In genomic region chr15:69537085-69537484, GRCh38 we compare ENCODE assay signal across 23 cellular contexts.
A peak's percentile ranks its signal among the peaks of the same experiment; 100 is the strongest.
DNase-seq lines count a peak whose midpoint lies in the region; ATAC-seq, FAIRE-seq and TF ChIP-seq lines count a peak whose summit lies in the region.
"Had no signal": no experiment of that assay in that cellular context is flagged by ENCODE, and none has a peak within 500 bp of the region (broad histone marks: within the 10 kb centered on the region; RNA-seq: fewer than 3 reads in every experiment).

No MANE protein-coding gene starts in this region.

- no peak overlapping the region for H3K23ac ChIP-seq in H1 (ENCODE audit: insufficient read length)

- H2AK5ac ChIP-seq in H1 (ENCODE audit: low read depth, low read length): no peak overlapping the region

- no peak overlapping the region for H3K18ac ChIP-seq in H1 (ENCODE audit: extremely low read depth, low read length)

- no peak overlapping the region for H2BK12ac ChIP-seq in H1 (ENCODE audit: low read depth, low read length)

- H3K36me3 ChIP-seq in H1 (ENCODE audit: control insufficient read depth in 2 of 4, insufficient read depth in 4 of 4, low read length in 3 of 4): no peaks in the 10 kb centered on the region
- no peaks in the 10 kb centered on the region for H3K36me3 ChIP-seq in pancreas
- H3K36me3 ChIP-seq: BLaER1 treated with 17β-estradiol and CSF1 and Interleukin-3, amounts not matched to agents 10 nM and 100 nM; prostate gland; upper lobe of right lung had no signal

- peak overlapping the region; percentile 96; the same call in 1 of the 2 replicates for H2BK15ac ChIP-seq in H1 (ENCODE audit: low read length)

- H4K8ac ChIP-seq in H1 (ENCODE audit: extremely low read depth, insufficient read depth, low read length): no peak overlapping the region

- H3K9ac ChIP-seq in H1 (replicated peaks in 1 of 4; ENCODE audit: extremely low read depth in 1 of 4, low read depth in 3 of 4, low read length in 3 of 4): no peak overlapping the region
- H3K9ac ChIP-seq: BLaER1 treated with 17β-estradiol and CSF1 and Interleukin-3, amounts not matched to agents 10 nM and 100 nM had no signal

- FAIRE-seq in H1 (lab: Jason Lieb, UNC) (peak; percentile 7), pancreas (lab: Jason Lieb, UNC) (no peak), H54 (lab: Jason Lieb, UNC) (no peak), urothelium cell line (lab: Jason Lieb, UNC) (no peak)
- FAIRE-seq: GM12892, TTC549 had no signal

- TF ChIP-seq POLR2A in H1 (IDR thresholded peaks at IDR 0.05; ENCODE audit: control extremely low read depth in 1 of 2, low read depth in 2 of 2, low read length in 2 of 2) (no peak), H54 (IDR thresholded peaks at IDR 0.05; ENCODE audit: low read depth, low read length) (no peak), lower leg skin (IDR thresholded peaks at IDR 0.05) (no peak)

- peaks cover 2 to 3% (median 2%) of the 10 kb centered on the region in 4 experiments; a peak in 4 of 7 replicates for H3K4me1 ChIP-seq in H1 (replicated peaks in 1 of 4; ENCODE audit: control insufficient read depth in 3 of 4, insufficient read depth in 4 of 4, low read length in 3 of 4)
- H3K4me1 ChIP-seq in pancreas: no peaks in the 10 kb centered on the region
- H3K4me1 ChIP-seq: foreskin keratinocyte, upper lobe of right lung had no signal

- DNase-seq in NCI-H1436 (lab: John Stamatoyannopoulos, UW) (peak; percentile 19), NCI-H1436 treated with DMSO at 0.1 percent for 48 hours (lab: John Stamatoyannopoulos, UW) (no peak), NCI-H2081 treated with DMSO at 0.1 percent for 48 hours (lab: John Stamatoyannopoulos, UW) (peak; percentile 25), H1 (ENCODE audit: low read depth in 1 of 2, low spot score in 2 of 2) (peak in 1 of 2 experiments; percentile 48), pancreas (no peak), H54 (ENCODE audit: insufficient read length, low spot score) (no peak), lower leg skin (ENCODE audit: low spot score in 2 of 2) (no peak), urothelium cell line (ENCODE audit: low spot score) (no peak)
- DNase-seq: activated CD4-positive, alpha-beta T cell treated with anti-CD3 and anti-CD28 coated beads for 4 hours; activated CD8-positive, alpha-beta memory T cell treated with anti-CD3 and anti-CD28 coated beads, Interleukin-2, amount 50 U/mL, for 4 hours; activated effector memory CD4-positive, alpha-beta T cell treated with anti-CD3 and anti-CD28 coated beads, Interleukin-2, amount 50 U/mL, for 16 hours; caudate nucleus; DMS153; foreskin keratinocyte; NCI-H226; stimulated activated CD4-positive, alpha-beta T cell treated with anti-CD3 and anti-CD28 coated beads, Interleukin-4, amount 100 ng/mL, for 24 hours; upper lobe of right lung had no signal

- peak overlapping the region; percentile 6 for H4K91ac ChIP-seq in H1 (replicated peaks; ENCODE audit: insufficient read length, low read length)

- no peak overlapping the region for H3K14ac ChIP-seq in H1 (ENCODE audit: insufficient read length)

- CTCF ChIA-PET in H1 (lab: Charles Lee; ENCODE audit: partially characterized antibody): interaction anchor here (0.6 to 3.1 kb wide), 9 partner anchors 10 to 202 kb away, joined by 3 to 9 read pairs (median 3); no protein-coding TSS in a partner anchor

- H3K4me3 ChIP-seq in H1 (ENCODE audit: extremely low read depth in 1 of 4, insufficient read depth in 2 of 4, low read depth in 3 of 4, low read length in 4 of 4) (no peak overlapping the region), pancreas (no peak overlapping the region), lower leg skin (ENCODE audit: low read depth, poor library complexity, severe bottlenecking) (no peak overlapping the region)
- H3K4me3 ChIP-seq: A549; BLaER1 treated with 17β-estradiol and CSF1 and Interleukin-3, amounts not matched to agents 10 nM and 100 nM; prostate gland; upper lobe of right lung had no signal

- no peak overlapping the region for H3K27ac ChIP-seq in H1 (ENCODE audit: low read depth, low read length)
- no peak overlapping the region for H3K27ac ChIP-seq in pancreas
- H3K27ac ChIP-seq: A549; BLaER1 treated with 17β-estradiol and CSF1 and Interleukin-3, amounts not matched to agents 10 nM and 100 nM; epithelial cell of prostate; foreskin keratinocyte; prostate gland; upper lobe of right lung had no signal

- no peaks in the 10 kb centered on the region for H3K79me1 ChIP-seq in H1 (ENCODE audit: low read depth, low read length)

- no peak overlapping the region for H3K56ac ChIP-seq in H1 (replicated peaks; ENCODE audit: insufficient read length, low read depth, low read length)

- TF ChIP-seq CTCF in H1 (IDR thresholded peaks at IDR 0.05; ENCODE audit: control extremely low read depth in 1 of 3, insufficient read depth in 1 of 3, low read depth in 1 of 3, low read length in 3 of 3) (no peak), pancreas (IDR thresholded peaks at IDR 0.05) (no peak), lower leg skin (IDR thresholded peaks at IDR 0.05) (no peak)

- no peak overlapping the region for H4K5ac ChIP-seq in H1 (ENCODE audit: insufficient read length, low read depth, low read length)

- H3K79me2 ChIP-seq in H1 (ENCODE audit: control insufficient read depth in 1 of 2, insufficient read depth in 2 of 2, low read length in 2 of 2): no peaks in the 10 kb centered on the region

- no peak overlapping the region for H2BK20ac ChIP-seq in H1 (ENCODE audit: low read length)

- no peak overlapping the region for H3K4ac ChIP-seq in H1 (replicated peaks; ENCODE audit: insufficient read length, low read depth, low read length)

- H2AFZ ChIP-seq in H1 (ENCODE audit: low read length): 0 out of 2 replicates have a peak overlapping the region, but pooled peaks have one; percentile 1

- no peaks in the 10 kb centered on the region for H3K23me2 ChIP-seq in H1 (ENCODE audit: low read depth, low read length)

- intact Hi-C loops in pancreas (cut with DNase I) (no loop called here), lower leg skin (cut with DNase I; ENCODE audit: low total_unique reads) (no loop called here)

- no peak overlapping the region for H2BK120ac ChIP-seq in H1 (replicated peaks; ENCODE audit: low read depth, low read length)

- TF ChIP-seq EP300 in H1 (IDR thresholded peaks at IDR 0.05; ENCODE audit: borderline replicate concordance in 1 of 2, low read depth in 2 of 2, low read length in 2 of 2): no peak

- no peak for TF ChIP-seq RAD21 in H1 (IDR thresholded peaks at IDR 0.05 in 1 of 2, conservative IDR thresholded peaks at IDR 0.05 in 1 of 2; ENCODE audit: low read depth in 2 of 2, low read length in 2 of 2)

- no peak overlapping the region for H3K4me2 ChIP-seq in H1 (ENCODE audit: insufficient read depth in 1 of 2, low read depth in 2 of 2, low read length in 2 of 2)
- H3K4me2 ChIP-seq: A549; BLaER1 treated with 17β-estradiol and CSF1 and Interleukin-3, amounts not matched to agents 10 nM and 100 nM had no signal

- no peaks in the 10 kb centered on the region for H3K9me3 ChIP-seq in H1 (ENCODE audit: insufficient read depth in 2 of 2, low read depth in 1 of 2, low read length in 1 of 2)
- no peaks in the 10 kb centered on the region for H3K9me3 ChIP-seq in pancreas
- H3K9me3 ChIP-seq: A549; BLaER1 treated with 17β-estradiol and CSF1 and Interleukin-3, amounts not matched to agents 10 nM and 100 nM; prostate gland; upper lobe of right lung had no signal

- H3K27me3 ChIP-seq in H1 (replicated peaks in 1 of 4; ENCODE audit: control insufficient read depth in 3 of 4, extremely low read depth in 1 of 4, insufficient read depth in 3 of 4, low read length in 3 of 4) (no peaks in the 10 kb centered on the region), pancreas (no peaks in the 10 kb centered on the region)
- H3K27me3 ChIP-seq: BLaER1 treated with 17β-estradiol and CSF1 and Interleukin-3, amounts not matched to agents 10 nM and 100 nM; upper lobe of right lung had no signal

- no peaks in the 10 kb centered on the region for H4K20me1 ChIP-seq in H1 (replicated peaks in 1 of 2; ENCODE audit: control insufficient read depth in 1 of 2, insufficient read depth in 2 of 2, low read length in 2 of 2)
- H4K20me1 ChIP-seq: BLaER1 treated with 17β-estradiol and CSF1 and Interleukin-3, amounts not matched to agents 10 nM and 100 nM had no signal

- 76% methylated on average over 3 of the region's 3 CpGs; no CpG with 5 or more reads in 1 of the 2 experiments for WGBS in H1 (ENCODE audit: extremely low coverage in 1 of 2, insufficient coverage in 1 of 2, insufficient read length in 1 of 2, insufficient replicate concordance in 2 of 2, low coverage in 1 of 2, low lambda C conversion rate in 2 of 2, missing lambda C conversion rate in 1 of 2), 2 experiments
- WGBS in pancreas, 2 donors: 76 to 81% methylated on average over 3 of the region's 3 CpGs
- WGBS in lower leg skin, 2 donors: 92 to 96% methylated on average over 3 of the region's 3 CpGs

- H2BK5ac ChIP-seq in H1 (ENCODE audit: low read depth, low read length): no peak overlapping the region

- POLR2A ChIA-PET in H1 (lab: Charles Lee; ENCODE audit: partially characterized antibody): no interaction called here

- peak in 3 of 4 donors; percentile 25 to 68 (median 33) for ATAC-seq in pancreas
- ATAC-seq: A549, foreskin keratinocyte, upper lobe of right lung had no signal

TF ChIP-seq in H1, 55 proteins besides CTCF, POLR2A, EP300 and RAD21:
- no peak for TF ChIP-seq RXRA (IDR thresholded peaks at IDR 0.05; ENCODE audit: insufficient read depth, low read depth, low read length)
- peak; percentile 59 for TF ChIP-seq MAX (IDR thresholded peaks at IDR 0.05)
- peak; percentile 52; the same call in 1 of the 2 replicates for TF ChIP-seq E2F6 (IDR thresholded peaks at IDR 0.05)

Comparison
In these comparisons a context has a peak if more than half of its experiments do, and no peak if none do; other contexts are left out.
1. DNase-seq: peak in NCI-H1436 (single experiment) and NCI-H2081 treated with DMSO at 0.1 percent for 48 hours (single experiment); none in NCI-H1436 treated with DMSO at 0.1 percent for 48 hours (single experiment), pancreas (0 of 6), H54 (single experiment), lower leg skin (0 of 2) and urothelium cell line (single experiment).